11 cellular contexts compared by ENCODE assay signal in genomic region chr3:187291512-187292132, GRCh38. TPM values are rescaled to one million over a fixed set of nuclear protein-coding genes. Genes with fewer than 3 reads are reported as not detected.
A peak's percentile ranks its signal among the peaks of the same experiment; 100 is the strongest.
DNase-seq lines count a peak whose midpoint lies in the region; ATAC-seq and TF ChIP-seq lines count a peak whose summit lies in the region.
"Had no signal": no experiment of that assay in that cellular context is flagged by ENCODE, and none has a peak within 500 bp of the region (broad histone marks: within the 10 kb centered on the region; RNA-seq: fewer than 3 reads in every experiment).

A gene with protein sequence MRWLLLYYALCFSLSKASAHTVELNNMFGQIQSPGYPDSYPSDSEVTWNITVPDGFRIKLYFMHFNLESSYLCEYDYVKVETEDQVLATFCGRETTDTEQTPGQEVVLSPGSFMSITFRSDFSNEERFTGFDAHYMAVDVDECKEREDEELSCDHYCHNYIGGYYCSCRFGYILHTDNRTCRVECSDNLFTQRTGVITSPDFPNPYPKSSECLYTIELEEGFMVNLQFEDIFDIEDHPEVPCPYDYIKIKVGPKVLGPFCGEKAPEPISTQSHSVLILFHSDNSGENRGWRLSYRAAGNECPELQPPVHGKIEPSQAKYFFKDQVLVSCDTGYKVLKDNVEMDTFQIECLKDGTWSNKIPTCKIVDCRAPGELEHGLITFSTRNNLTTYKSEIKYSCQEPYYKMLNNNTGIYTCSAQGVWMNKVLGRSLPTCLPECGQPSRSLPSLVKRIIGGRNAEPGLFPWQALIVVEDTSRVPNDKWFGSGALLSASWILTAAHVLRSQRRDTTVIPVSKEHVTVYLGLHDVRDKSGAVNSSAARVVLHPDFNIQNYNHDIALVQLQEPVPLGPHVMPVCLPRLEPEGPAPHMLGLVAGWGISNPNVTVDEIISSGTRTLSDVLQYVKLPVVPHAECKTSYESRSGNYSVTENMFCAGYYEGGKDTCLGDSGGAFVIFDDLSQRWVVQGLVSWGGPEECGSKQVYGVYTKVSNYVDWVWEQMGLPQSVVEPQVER (minus strand): TSS chr3:187291737. CDS start chr3:187291632, 105 bp downstream.

- H3K4me3 ChIP-seq in brain microvascular endothelial cell (ENCODE audit: low read depth, low read length) (no peak within 1 kb of the TSS), iPS-18a (ENCODE audit: low read length) (peak within 1 kb of the TSS; percentile 72), psoas muscle (no peak within 1 kb of the TSS)
- H3K4me3 ChIP-seq in naive thymus-derived CD4-positive, alpha-beta T cell (ENCODE audit: low read length), result no peak within 1 kb of the TSS

- in situ Hi-C loops in brain microvascular endothelial cell (cut with HindIII; ENCODE audit: low pct_ligation_motif_present, low sequenced_read_pairs), result no loop called here

- H3K27me3 ChIP-seq in brain microvascular endothelial cell (replicated peaks) (no peaks in the 10 kb centered on the region), iPS-18a (ENCODE audit: control insufficient read depth, insufficient read depth, low read length) (peaks cover 18% of the 10 kb centered on the region), psoas muscle (ENCODE audit: insufficient read depth in 3 of 3, low read length in 2 of 3) (no peaks in the 10 kb centered on the region)
- no peaks in the 10 kb centered on the region for H3K27me3 ChIP-seq in naive thymus-derived CD4-positive, alpha-beta T cell (ENCODE audit: control insufficient read depth in 2 of 2, insufficient read depth in 2 of 2, low read length in 2 of 2)

- no peaks in the 10 kb centered on the region for H3K9me3 ChIP-seq in iPS-18a (ENCODE audit: control insufficient read depth, low read depth, low read length)
- H3K9me3 ChIP-seq in psoas muscle, result no peaks in the 10 kb centered on the region
- H3K9me3 ChIP-seq in naive thymus-derived CD4-positive, alpha-beta T cell (ENCODE audit: control insufficient read depth in 2 of 3, low read length in 3 of 3), result no peaks in the 10 kb centered on the region

- POLR2A ChIA-PET in naive thymus-derived CD4-positive, alpha-beta T cell (lab: Charles Lee), result no interaction called here

- DNase-seq in Daoy (ENCODE audit: low read depth), result peak; percentile 4
- DNase-seq in brain microvascular endothelial cell, result peak; percentile 5
- DNase-seq in psoas muscle, result peak; percentile 25 to 59
- DNase-seq in inferior parietal cortex (ENCODE audit: extremely low spot score), result no peak
- DNase-seq in naive thymus-derived CD4-positive, alpha-beta T cell, result no peak
- DNase-seq: activated T-cell treated with anti-CD3 and anti-CD28 coated beads, Interleukin-2, amount 50 U/mL, for 24 hours; CD4-positive, CD25-positive, alpha-beta regulatory T cell; immature natural killer cell had no signal

- no peak within 1 kb of the TSS for H3K27ac Mint-ChIP-seq in naive thymus-derived CD4-positive, alpha-beta T cell
- H3K27ac Mint-ChIP-seq: CD4-positive, CD25-positive, alpha-beta regulatory T cell had no signal

- WGBS in psoas muscle, 3 donors, result 15 to 22% (median 15%) methylated on average over 10 of the region's 10 CpGs

- peaks cover 0 to 2% (median 0%) of the 10 kb centered on the region in 11 donors for H3K9me3 Mint-ChIP-seq in naive thymus-derived CD4-positive, alpha-beta T cell
- H3K9me3 Mint-ChIP-seq: activated T-cell treated with anti-CD3 and anti-CD28 coated beads, Interleukin-2, amount 50 U/mL, for 24 hours; immature natural killer cell had no signal

- ATAC-seq in psoas muscle (peak; percentile 19 to 54 (median 35)), HG03520 (IDR thresholded peaks at IDR 0.05; ENCODE audit: unreplicated experiment) (no peak), HG02973 (IDR thresholded peaks at IDR 0.05; ENCODE audit: unreplicated experiment) (no peak)
- no peak for ATAC-seq in naive thymus-derived CD4-positive, alpha-beta T cell

- H3K27me3 Mint-ChIP-seq in naive thymus-derived CD4-positive, alpha-beta T cell, result peaks cover 12 to 49% (median 31%) of the 10 kb centered on the region in 5 donors

- no peaks in the 10 kb centered on the region for H3K36me3 ChIP-seq in brain microvascular endothelial cell (replicated peaks)
- H3K36me3 ChIP-seq in iPS-18a (ENCODE audit: control insufficient read depth, low read depth, low read length), result no peaks in the 10 kb centered on the region
- H3K36me3 ChIP-seq in psoas muscle (ENCODE audit: insufficient read depth in 1 of 2, low read depth in 1 of 2), result no peaks in the 10 kb centered on the region
- H3K36me3 ChIP-seq in naive thymus-derived CD4-positive, alpha-beta T cell (ENCODE audit: control insufficient read depth in 2 of 3, insufficient read depth in 3 of 3, low read length in 3 of 3), result no peaks in the 10 kb centered on the region

- H3K4me3 Mint-ChIP-seq in naive thymus-derived CD4-positive, alpha-beta T cell, result no peak within 1 kb of the TSS
- H3K4me3 Mint-ChIP-seq: activated T-cell treated with anti-CD3 and anti-CD28 coated beads, Interleukin-2, amount 50 U/mL, for 24 hours; CD4-positive, CD25-positive, alpha-beta regulatory T cell; immature natural killer cell had no signal

- no peaks in the 10 kb centered on the region for H3K36me3 Mint-ChIP-seq in naive thymus-derived CD4-positive, alpha-beta T cell
- H3K36me3 Mint-ChIP-seq: CD4-positive, CD25-positive, alpha-beta regulatory T cell; immature natural killer cell had no signal

- H3K4me1 ChIP-seq in iPS-18a (ENCODE audit: control insufficient read depth, low read depth, low read length) (peaks cover 16% of the 10 kb centered on the region), psoas muscle (no peaks in the 10 kb centered on the region)
- H3K4me1 ChIP-seq in naive thymus-derived CD4-positive, alpha-beta T cell (ENCODE audit: control insufficient read depth in 2 of 2, insufficient read depth in 2 of 2, low read length in 2 of 2), result no peaks in the 10 kb centered on the region

- CTCF ChIA-PET in naive thymus-derived CD4-positive, alpha-beta T cell (lab: Charles Lee), result no interaction called here

- H3K27ac ChIP-seq in brain microvascular endothelial cell, result no peak within 1 kb of the TSS
- H3K27ac ChIP-seq in iPS-18a (ENCODE audit: low read length), result no peak within 1 kb of the TSS
- H3K27ac ChIP-seq in psoas muscle, result no peak within 1 kb of the TSS
- H3K27ac ChIP-seq in naive thymus-derived CD4-positive, alpha-beta T cell (ENCODE audit: low read depth, low read length), result no peak within 1 kb of the TSS

- intact Hi-C loops in psoas muscle (cut with DNase I), result loop anchor here in 1 of 2 donors (5.0 kb wide), 1 partner anchor 69 kb away; no protein-coding TSS in a partner anchor
- intact Hi-C loops in naive thymus-derived CD4-positive, alpha-beta T cell (cut with micrococcal nuclease), result no loop called here

- H3K9ac ChIP-seq in iPS-18a (ENCODE audit: low read length), result peak within 1 kb of the TSS; percentile 19

- TF ChIP-seq CTCF in brain microvascular endothelial cell (IDR thresholded peaks at IDR 0.05; ENCODE audit: low read depth, low read length, missing control alignments) (no peak), psoas muscle (IDR thresholded peaks at IDR 0.05) (no peak)

- no peaks in the 10 kb centered on the region for H3K4me1 Mint-ChIP-seq in naive thymus-derived CD4-positive, alpha-beta T cell
- H3K4me1 Mint-ChIP-seq: CD4-positive, CD25-positive, alpha-beta regulatory T cell; immature natural killer cell had no signal

RNA-seq across cellular contexts. Expression of the gene that starts here (rescaled TPM):
- total RNA-seq in Daoy (2014; rRNA removed; shearing (Covaris generic)), result not detected in 2 replicates
- 1 to 10 TPM in 3 of 4 donors, under 1 TPM in 1; 0.66 to 8.1 (median 3.1) TPM for total RNA-seq in psoas muscle
- 1 to 10 TPM; 2.0 to 6.2 (median 4.2) TPM for polyA plus RNA-seq in psoas muscle
- total RNA-seq in naive thymus-derived CD4-positive, alpha-beta T cell, result not detected
- not detected for polyA plus RNA-seq in naive thymus-derived CD4-positive, alpha-beta T cell
- total RNA-seq: CD4-positive, CD25-positive, alpha-beta regulatory T cell had no signal
- polyA plus RNA-seq: CD4-positive, CD25-positive, alpha-beta regulatory T cell; immature natural killer cell had no signal

Comparison
In these comparisons a context has a peak if more than half of its experiments do, and no peak if none do; other contexts are left out.
1. Peak in DNase-seq in Daoy; RNA of the gene not detected or under 1 TPM.
2. DNase-seq: peak in brain microvascular endothelial cell (single experiment) and psoas muscle (2 of 2); none in inferior parietal cortex (single experiment) and naive thymus-derived CD4-positive, alpha-beta T cell (0 of 9).
3. ATAC-seq: peak in psoas muscle (4 of 4); none in HG03520 (single experiment), naive thymus-derived CD4-positive, alpha-beta T cell (single experiment) and HG02973 (single experiment).